22 cellular contexts compared by ENCODE assay signal in genomic region chr22:44304906-44305305, GRCh38. TPM values are rescaled to one million over a fixed set of nuclear protein-coding genes. Genes with fewer than 3 reads are reported as not detected.
DNase-seq lines count a peak whose midpoint lies in the region; ATAC-seq and TF ChIP-seq lines count a peak whose summit lies in the region.
"Had no signal": no experiment of that assay in that cellular context is flagged by ENCODE, and none has a peak within 500 bp of the region (broad histone marks: within the 10 kb centered on the region; RNA-seq: fewer than 3 reads in every experiment).

No MANE protein-coding gene starts in this region.

- peak overlapping the region; percentile 8 for H3K9ac ChIP-seq in adipocyte (ENCODE audit: low read length)
- H3K9ac ChIP-seq in muscle layer of colon (ENCODE audit: low read length), result no peak overlapping the region

- H3K27ac ChIP-seq in muscle layer of colon (ENCODE audit: low read depth, low read length), result peak overlapping the region; percentile 51
- peak overlapping the region; percentile 79 to 98 (median 92) for H3K27ac ChIP-seq in sigmoid colon
- H3K27ac ChIP-seq in uterus, result peak overlapping the region; percentile 93 to 99
- H3K27ac ChIP-seq: C4-2B, SJCRH30 had no signal

- no peak for TF ChIP-seq CTCF in sigmoid colon (IDR thresholded peaks at IDR 0.05)
- no peak for TF ChIP-seq CTCF in uterus (IDR thresholded peaks at IDR 0.05)

- peaks cover 6% of the 10 kb centered on the region for H3K27me3 ChIP-seq in adipocyte (replicated peaks; ENCODE audit: control insufficient read depth, insufficient read depth, low read length)
- no peaks in the 10 kb centered on the region for H3K27me3 ChIP-seq in muscle layer of colon (ENCODE audit: control insufficient read depth in 1 of 2, insufficient read depth in 2 of 2, low read length in 2 of 2)
- no peaks in the 10 kb centered on the region for H3K27me3 ChIP-seq in sigmoid colon
- no peaks in the 10 kb centered on the region for H3K27me3 ChIP-seq in uterus
- H3K27me3 ChIP-seq: SJCRH30 had no signal

- intact Hi-C loops in sigmoid colon (cut with DNase I) (loop anchor here (5.0 to 10.0 kb wide), 3 partner anchors 160 to 218 kb away; partner anchors contain the start of gene RTL6), uterus (cut with DNase I; ENCODE audit: low total_unique reads) (no loop called here)

- H3K36me3 ChIP-seq in adipocyte (ENCODE audit: control insufficient read depth, insufficient read depth, low read length, severe bottlenecking), result no peaks in the 10 kb centered on the region
- H3K36me3 ChIP-seq in muscle layer of colon (ENCODE audit: insufficient read depth, low read length), result no peaks in the 10 kb centered on the region
- no peaks in the 10 kb centered on the region for H3K36me3 ChIP-seq in sigmoid colon
- no peaks in the 10 kb centered on the region for H3K36me3 ChIP-seq in uterus
- H3K36me3 ChIP-seq: HAP-1, SJCRH30 had no signal

- H3K4me3 ChIP-seq in adipocyte (ENCODE audit: low read length), result no peak overlapping the region
- no peak overlapping the region for H3K4me3 ChIP-seq in muscle layer of colon (ENCODE audit: low read depth in 1 of 2, low read length in 2 of 2)
- H3K4me3 ChIP-seq in sigmoid colon, result no peak overlapping the region
- H3K4me3 ChIP-seq in uterus, result no peak overlapping the region
- H3K4me3 ChIP-seq: HAP-1, SJCRH30 had no signal

- no peak for ATAC-seq in GM21447 (IDR thresholded peaks at IDR 0.05; ENCODE audit: unreplicated experiment)
- ATAC-seq: CD8-positive, alpha-beta T cell; Right ventricle myocardium inferior had no signal

- TF ChIP-seq POLR2A in sigmoid colon (IDR thresholded peaks at IDR 0.05) (no peak), uterus (IDR thresholded peaks at IDR 0.05) (no peak)

- 77 to 92% methylated on average over 2 of the region's 2 CpGs for WGBS in sigmoid colon, 2 donors

- H3K9me3 ChIP-seq in adipocyte (ENCODE audit: control insufficient read depth, low read length), result no peaks in the 10 kb centered on the region
- H3K9me3 ChIP-seq in muscle layer of colon (ENCODE audit: low read length), result no peaks in the 10 kb centered on the region
- no peaks in the 10 kb centered on the region for H3K9me3 ChIP-seq in sigmoid colon
- no peaks in the 10 kb centered on the region for H3K9me3 ChIP-seq in uterus
- H3K9me3 ChIP-seq: Caco-2, HAP-1, SJCRH30 had no signal

- H3K4me1 ChIP-seq in adipocyte (ENCODE audit: control insufficient read depth, insufficient read depth, low read length) (peaks cover 18% of the 10 kb centered on the region), muscle layer of colon (ENCODE audit: insufficient read depth, low read length) (peaks cover 60% of the 10 kb centered on the region), sigmoid colon (peaks cover under 1 to 64% (median 61%) of the 10 kb centered on the region in 4 donors), uterus (peaks cover 15 to 31% of the 10 kb centered on the region in 2 donors)
- H3K4me1 ChIP-seq: Caco-2, HAP-1 had no signal

- TF ChIP-seq EP300 in sigmoid colon (IDR thresholded peaks at IDR 0.05), result no peak

- no peak for DNase-seq in adipocyte (ENCODE audit: low read depth)
- DNase-seq in sigmoid colon, result no peak
- DNase-seq in uterus, result no peak
- no peak for DNase-seq in stimulated activated CD4-positive, alpha-beta T cell treated with anti-CD3 and anti-CD28 coated beads, Interleukin-15, amount 100 ng/mL, for 24 hours
- DNase-seq in NCI-H2171 treated with DMSO at 0.1 percent for 48 hours (lab: John Stamatoyannopoulos, UW), result no peak
- DNase-seq in NCI-H526 treated with DMSO at 0.1 percent for 48 hours (lab: John Stamatoyannopoulos, UW), result no peak
- DNase-seq: Caco-2; CD8-positive, alpha-beta T cell; GOT3; KBM-7; MV-4-11; NCI-H1105; NCI-H1436 treated with DMSO at 0.1 percent for 48 hours; NCI-H187 treated with DMSO at 0.1 percent for 48 hours; NCI-H774; SJCRH30 had no signal

RNA-seq across cellular contexts. Expression of gene SHISAL1, which starts 7.8 kb away (rescaled TPM):
- total RNA-seq in sigmoid colon, result 10 to 100 TPM; 20.7 to 32.4 (median 24.1) TPM
- 1 to 10 TPM in 1 of 3 donors, under 1 TPM in 2; 0.23 to 1.3 (median 0.60) TPM for polyA plus RNA-seq in sigmoid colon
- total RNA-seq in uterus, result 10 to 100 TPM in 2 of 4 donors, 1 to 10 TPM in 2; 4.7 to 44.2 (median 22.9) TPM
- total RNA-seq: Caco-2; CD8-positive, alpha-beta T cell; HFFc6; SJCRH30 had no signal
